ENCODE assay signal across 8 cellular contexts in genomic region chr7:123580406-123581161, GRCh38. TPM values are rescaled to one million over a fixed set of nuclear protein-coding genes. Genes with fewer than 3 reads are reported as not detected.
DNase-seq lines count a peak whose midpoint lies in the region; ATAC-seq and TF ChIP-seq lines count a peak whose summit lies in the region.

No MANE protein-coding gene starts in this region.

- H3K9me3 Mint-ChIP-seq in Calu3 (ENCODE audit: low read depth, unreplicated experiment) (no peaks in the 10 kb centered on the region), CD14-positive monocyte (no peaks in the 10 kb centered on the region)

- H3K36me3 Mint-ChIP-seq in Calu3 (ENCODE audit: insufficient read depth, unreplicated experiment) = no peaks in the 10 kb centered on the region
- no peaks in the 10 kb centered on the region for H3K36me3 Mint-ChIP-seq in CD14-positive monocyte

- H3K27ac Mint-ChIP-seq in Calu3 (ENCODE audit: unreplicated experiment) (no peak overlapping the region), CD14-positive monocyte (no peak overlapping the region)

- CTCF ChIA-PET in Calu3 (lab: Charles Lee) = interaction anchor here (0.7 to 1.1 kb wide), 3 partner anchors 31 to 121 kb away, joined by 3 to 10 read pairs (median 4); no protein-coding TSS in a partner anchor

- no peaks in the 10 kb centered on the region for H3K27me3 Mint-ChIP-seq in Calu3 (ENCODE audit: unreplicated experiment)
- H3K27me3 Mint-ChIP-seq in CD14-positive monocyte (ENCODE audit: low read depth in 3 of 3) = peaks cover 0 to 13% (median 0%) of the 10 kb centered on the region in 3 donors

- peak; percentile 40 for DNase-seq in Calu3
- DNase-seq in NCI-H526 treated with DMSO at 0.1 percent for 48 hours (lab: John Stamatoyannopoulos, UW) = peak; percentile 53
- peak; percentile 15 for DNase-seq in cerebellum (ENCODE audit: low spot score)
- DNase-seq in medulla oblongata (ENCODE audit: extremely low spot score) = peak; percentile 29
- no peak for DNase-seq in CD14-positive monocyte (ENCODE audit: low spot score)

- BruUV-seq in Calu3 (replicated peaks; lab: Mats Ljungman, UMichigan) = no TSS peak

- peaks cover 8% of the 10 kb centered on the region for H3K4me1 Mint-ChIP-seq in Calu3 (ENCODE audit: low read depth, unreplicated experiment)
- no peaks in the 10 kb centered on the region for H3K4me1 Mint-ChIP-seq in CD14-positive monocyte

- H3K4me3 Mint-ChIP-seq in Calu3 (ENCODE audit: low read depth, unreplicated experiment) (no peak overlapping the region), CD14-positive monocyte (no peak overlapping the region)

- peak; percentile 68 for TF ChIP-seq CTCF in Calu3 (IDR thresholded peaks at IDR 0.05; ENCODE audit: unreplicated experiment)
- no peak for TF ChIP-seq CTCF in CD14-positive monocyte (IDR thresholded peaks at IDR 0.05)

- intact Hi-C loops in Calu3 (cut with micrococcal nuclease; ENCODE audit: unreplicated experiment) = loop anchor here (2.0 to 5.0 kb wide), 2 partner anchors 122 to 292 kb away; no protein-coding TSS in a partner anchor
- intact Hi-C loops in CD14-positive monocyte (cut with micrococcal nuclease) = no loop called here

- peak; percentile 81 for ATAC-seq in GM19023 (IDR thresholded peaks at IDR 0.05; ENCODE audit: unreplicated experiment)
- peak; percentile 79 for ATAC-seq in HG03342 (IDR thresholded peaks at IDR 0.05; ENCODE audit: unreplicated experiment)
- no peak for ATAC-seq in HG03460 (IDR thresholded peaks at IDR 0.05; ENCODE audit: unreplicated experiment)

RNA-seq across cellular contexts. Expression of gene ASB15, which starts 21.0 kb away (rescaled TPM):
- total RNA-seq in Calu3 (2022) (not detected in 2 replicates), cerebellum (0.64 TPM)
- not detected for polyA plus RNA-seq in CD14-positive monocyte

RNA-seq across cellular contexts. Expression of gene NDUFA5, which starts 23.0 kb away (rescaled TPM):
- 69.8 and 75.1 TPM in 2 replicates for total RNA-seq in Calu3 (2022)
- 161 TPM for total RNA-seq in cerebellum
- polyA plus RNA-seq in CD14-positive monocyte = 10 to 100 TPM; 37.3 to 49.2 TPM

RNA-seq across cellular contexts. Expression of gene IQUB, which starts 46.2 kb away (rescaled TPM):
- total RNA-seq in Calu3 (2022) (0.21 and 0.42 TPM in 2 replicates), cerebellum (8.2 TPM)
- not detected for polyA plus RNA-seq in CD14-positive monocyte
